In genomic region chr1:234725177-234726132, GRCh38 we compare ENCODE assay signal across 8 cellular contexts.
DNase-seq lines count a peak whose midpoint lies in the region; ATAC-seq and TF ChIP-seq lines count a peak whose summit lies in the region.

No MANE protein-coding gene starts in this region.

- H3K4me3 ChIP-seq in ectodermal cell (ENCODE audit: insufficient read depth, low read depth, low read length) (no peak overlapping the region), thyroid gland (replicated peaks in 1 of 3) (no peak overlapping the region)

- peaks cover 5% of the 10 kb centered on the region for H3K36me3 Mint-ChIP-seq in activated CD4-positive, alpha-beta T cell treated with anti-CD3 and anti-CD28 coated beads, Interleukin-2, amount 10 ng/mL, durations not matched to agents 24 days and 14 days (ENCODE audit: low read depth)
- H3K36me3 Mint-ChIP-seq in natural killer cell, result no peaks in the 10 kb centered on the region

- TF ChIP-seq POLR2A in thyroid gland (IDR thresholded peaks at IDR 0.05), result no peak

- peak; percentile 44 for DNase-seq in SKM-1 treated with dmso at 0.1 percent for 144 hours (lab: John Stamatoyannopoulos, UW; ENCODE audit: unreplicated experiment)
- DNase-seq in SKM-1 (lab: John Stamatoyannopoulos, UW; ENCODE audit: unreplicated experiment), result no peak
- DNase-seq in activated CD4-positive, alpha-beta T cell treated with anti-CD3 and anti-CD28 coated beads, Interleukin-2, amount 10 ng/mL, durations not matched to agents 24 days and 14 days, result peak; percentile 90
- DNase-seq in natural killer cell, result no peak
- DNase-seq in thyroid gland, result peak; percentile 84 to 90
- no peak for DNase-seq in HuH-7 (ENCODE audit: low spot score)

- 86% methylated on average over 12 of the region's 12 CpGs for WGBS in ectodermal cell, 2 experiments
- 35 to 42% methylated on average over 12 of the region's 12 CpGs for WGBS in thyroid gland, 2 donors

- ATAC-seq in natural killer cell (no peak), GM18867 (IDR thresholded peaks at IDR 0.05; ENCODE audit: unreplicated experiment) (no peak)

- intact Hi-C loops in activated CD4-positive, alpha-beta T cell treated with anti-CD3 and anti-CD28 coated beads, Interleukin-2, amount 10 ng/mL, durations not matched to agents 24 days and 14 days (cut with micrococcal nuclease), result loop anchor here (1.0 to 2.0 kb wide), 5 partner anchors 43 to 358 kb away; no protein-coding TSS in a partner anchor
- intact Hi-C loops in natural killer cell (cut with micrococcal nuclease), result loop anchor here (2.0 kb wide), 1 partner anchor 115 kb away; the partner anchor contains the start of gene IRF2BP2
- intact Hi-C loops in thyroid gland (cut with DNase I), result loop anchor here (10.0 kb wide), 1 partner anchor 259 kb away; no protein-coding TSS in a partner anchor

- H3K27ac Mint-ChIP-seq in activated CD4-positive, alpha-beta T cell treated with anti-CD3 and anti-CD28 coated beads, Interleukin-2, amount 10 ng/mL, durations not matched to agents 24 days and 14 days, result peak overlapping the region; percentile 96
- peak overlapping the region; percentile 91 for H3K27ac Mint-ChIP-seq in natural killer cell

- H3K27me3 ChIP-seq in ectodermal cell (ENCODE audit: control insufficient read depth, insufficient read depth, low read length, poor library complexity, severe bottlenecking) (no peaks in the 10 kb centered on the region), thyroid gland (no peaks in the 10 kb centered on the region)

- H3K36me3 ChIP-seq in ectodermal cell (ENCODE audit: control insufficient read depth, insufficient read depth, low read length) (no peaks in the 10 kb centered on the region), thyroid gland (no peaks in the 10 kb centered on the region)

- peaks cover 2% of the 10 kb centered on the region for H3K27me3 Mint-ChIP-seq in activated CD4-positive, alpha-beta T cell treated with anti-CD3 and anti-CD28 coated beads, Interleukin-2, amount 10 ng/mL, durations not matched to agents 24 days and 14 days
- H3K27me3 Mint-ChIP-seq in natural killer cell (ENCODE audit: low read depth in 2 of 2), result no peaks in the 10 kb centered on the region

- H3K9me3 ChIP-seq in ectodermal cell (ENCODE audit: control insufficient read depth, low read length) (no peaks in the 10 kb centered on the region), thyroid gland (no peaks in the 10 kb centered on the region)

- H3K27ac ChIP-seq in ectodermal cell (ENCODE audit: insufficient read depth, low read depth, low read length, poor library complexity, severe bottlenecking), result peak overlapping the region; percentile 97
- peak overlapping the region; percentile 97 to 99 (median 97) for H3K27ac ChIP-seq in thyroid gland

- peak overlapping the region; percentile 76 for H3K4me3 Mint-ChIP-seq in activated CD4-positive, alpha-beta T cell treated with anti-CD3 and anti-CD28 coated beads, Interleukin-2, amount 10 ng/mL, durations not matched to agents 24 days and 14 days
- no peak overlapping the region for H3K4me3 Mint-ChIP-seq in natural killer cell

- H3K4me1 ChIP-seq in ectodermal cell (ENCODE audit: control insufficient read depth, insufficient read depth, low read length) (peaks cover 54% of the 10 kb centered on the region), thyroid gland (peaks cover 66 to 77% of the 10 kb centered on the region in 2 donors)

- H3K9me3 Mint-ChIP-seq in activated CD4-positive, alpha-beta T cell treated with anti-CD3 and anti-CD28 coated beads, Interleukin-2, amount 10 ng/mL, durations not matched to agents 24 days and 14 days, result no peaks in the 10 kb centered on the region
- H3K9me3 Mint-ChIP-seq in natural killer cell, result no peaks in the 10 kb centered on the region

- no peak for TF ChIP-seq CTCF in natural killer cell (IDR thresholded peaks at IDR 0.05)
- TF ChIP-seq CTCF in thyroid gland (IDR thresholded peaks at IDR 0.05), result peak in 1 of 6 experiments; percentile 1

- peaks cover 95% of the 10 kb centered on the region for H3K4me1 Mint-ChIP-seq in activated CD4-positive, alpha-beta T cell treated with anti-CD3 and anti-CD28 coated beads, Interleukin-2, amount 10 ng/mL, durations not matched to agents 24 days and 14 days
- H3K4me1 Mint-ChIP-seq in natural killer cell, result peaks cover 24 to 39% of the 10 kb centered on the region in 2 donors

Comparison
In these comparisons a context has a peak if more than half of its experiments do, and no peak if none do; other contexts are left out.
1. DNase-seq: peak in SKM-1 treated with dmso at 0.1 percent for 144 hours (single experiment), activated CD4-positive, alpha-beta T cell treated with anti-CD3 and anti-CD28 coated beads, Interleukin-2, amount 10 ng/mL, durations not matched to agents 24 days and 14 days (single experiment) and thyroid gland (2 of 2); none in SKM-1 (single experiment), natural killer cell (single experiment) and HuH-7 (single experiment).